ENCODE assay signal across 8 cellular contexts in genomic region chr18:49813321-49814146, GRCh38. TPM values are rescaled to one million over a fixed set of nuclear protein-coding genes. Genes with fewer than 3 reads are reported as not detected.
A peak's percentile ranks its signal among the peaks of the same experiment; 100 is the strongest.
DNase-seq lines count a peak whose midpoint lies in the region; ATAC-seq and TF ChIP-seq lines count a peak whose summit lies in the region.

Gene ACAA2 (minus strand): TSS chr18:49813533. CDS start chr18:49813484, 49 bp downstream.

- peak; percentile 73 for DNase-seq in NCI-H2196 treated with DMSO at 0.1 percent for 48 hours (lab: John Stamatoyannopoulos, UW; ENCODE audit: unreplicated experiment)
- peak; percentile 87 for DNase-seq in mammary epithelial cell
- DNase-seq in immature natural killer cell, result peak; percentile 85 to 88 (median 87)
- peak; percentile 68 to 75 for DNase-seq in stimulated activated CD4-positive, alpha-beta T cell treated with anti-CD3 and anti-CD28 coated beads, Interleukin-12 subunit alpha, Interleukin-12 subunit beta, amount 100 ng/mL, for 24 hours (ENCODE audit: low read depth in 2 of 2)

- ATAC-seq in GM18867 (IDR thresholded peaks at IDR 0.05; ENCODE audit: unreplicated experiment), result peak; percentile 84
- peak; percentile 72 for ATAC-seq in HG03097 (IDR thresholded peaks at IDR 0.05; ENCODE audit: low FRiP score, unreplicated experiment)

- CTCF ChIA-PET in mammary epithelial cell (lab: Charles Lee; ENCODE audit: low non-redundant PET), result no interaction called here

- peaks cover 1 to 10% (median 5%) of the 10 kb centered on the region in 6 donors for H3K9me3 Mint-ChIP-seq in immature natural killer cell

- peaks cover 74 to 92% of the 10 kb centered on the region in 2 donors for H3K4me1 Mint-ChIP-seq in immature natural killer cell

- H3K27ac ChIP-seq in ACC112 (ENCODE audit: low read depth, low read length) (peak within 1 kb of the TSS; percentile 93), mammary epithelial cell (ENCODE audit: insufficient read depth, low read depth, low read length) (peak within 1 kb of the TSS; percentile 92)

- H3K4me3 ChIP-seq in ACC112 (ENCODE audit: low read depth, low read length) (peak within 1 kb of the TSS; percentile 85), WI38 (ENCODE audit: low read depth, low read length) (peak within 1 kb of the TSS; percentile 71), mammary epithelial cell (replicated peaks in 1 of 3; ENCODE audit: insufficient read depth in 1 of 3, low read depth in 2 of 3, low read length in 3 of 3) (peak within 1 kb of the TSS; percentile 61 to 96 (median 92))

- peaks cover 11 to 22% (median 18%) of the 10 kb centered on the region in 3 donors for H3K36me3 Mint-ChIP-seq in immature natural killer cell

- H3K27me3 Mint-ChIP-seq in immature natural killer cell (ENCODE audit: low read depth in 3 of 3), result peaks cover 0 to 15% (median 7%) of the 10 kb centered on the region in 3 donors

- H2AFZ ChIP-seq in ACC112 (ENCODE audit: low read length, unreplicated experiment) (peak within 1 kb of the TSS; percentile 96), mammary epithelial cell (ENCODE audit: low read depth, low read length) (peak within 1 kb of the TSS; percentile 100)

- H3K27me3 ChIP-seq in ACC112 (ENCODE audit: insufficient read depth, low read length) (no peaks in the 10 kb centered on the region), mammary epithelial cell (ENCODE audit: insufficient read depth, low read length) (no peaks in the 10 kb centered on the region)

- peak within 1 kb of the TSS; percentile 89 to 99 (median 95) for H3K27ac Mint-ChIP-seq in immature natural killer cell

- 0% methylated on average over 13 of the region's 74 CpGs for WGBS in mammary epithelial cell (ENCODE audit: low coverage, missing lambda C conversion rate)

- H3K4me3 Mint-ChIP-seq in immature natural killer cell, result peak within 1 kb of the TSS; percentile 97 to 100 (median 98)

- H3K4me1 ChIP-seq in ACC112 (ENCODE audit: control insufficient read depth, insufficient read depth, low read length, unreplicated experiment), result peaks cover 9% of the 10 kb centered on the region
- H3K4me1 ChIP-seq in mammary epithelial cell (ENCODE audit: insufficient read depth, low read length), result peaks cover 12% of the 10 kb centered on the region

- peak within 1 kb of the TSS; percentile 97 for H3K9ac ChIP-seq in mammary epithelial cell (ENCODE audit: insufficient read depth, low read length)

- no peaks in the 10 kb centered on the region for H4K20me1 ChIP-seq in mammary epithelial cell (ENCODE audit: insufficient read depth, low read length)

- H3K4me2 ChIP-seq in mammary epithelial cell (ENCODE audit: insufficient read depth, low read depth, low read length), result peak within 1 kb of the TSS; percentile 95

- intact Hi-C loops in mammary epithelial cell (cut with micrococcal nuclease), result loop anchor here (1.0 to 2.0 kb wide), 2 partner anchors 21 to 36 kb away; no protein-coding TSS in a partner anchor

- H3K36me3 ChIP-seq in ACC112 (ENCODE audit: insufficient read depth, low read length) (peaks cover 4% of the 10 kb centered on the region; the same call in 1 of the 2 replicates), mammary epithelial cell (ENCODE audit: insufficient read depth, low read length) (no peaks in the 10 kb centered on the region)

- H3K9me3 ChIP-seq in mammary epithelial cell (replicated peaks; ENCODE audit: insufficient read depth, low read length), result no peaks in the 10 kb centered on the region

- in situ Hi-C loops in mammary epithelial cell (cut with MboI; ENCODE audit: low sequenced_read_pairs in 2 of 2), result no loop called here

- dilution Hi-C loops in mammary epithelial cell (cut with HindIII; ENCODE audit: low sequenced_read_pairs), result no loop called here

- no TSS peak for BruUV-seq in mammary epithelial cell (replicated peaks; lab: Mats Ljungman, UMichigan)

- H3K79me2 ChIP-seq in ACC112 (ENCODE audit: control insufficient read depth, insufficient read depth, low read length, unreplicated experiment) (peaks cover 40% of the 10 kb centered on the region), mammary epithelial cell (ENCODE audit: insufficient read depth, low read length) (peaks cover 15% of the 10 kb centered on the region)

- TF ChIP-seq CTCF in WI38 (IDR thresholded peaks at IDR 0.05; ENCODE audit: low read depth, low read length), result no peak
- TF ChIP-seq CTCF in mammary epithelial cell (conservative IDR thresholded peaks at IDR 0.05 in 1 of 2, IDR thresholded peaks at IDR 0.05 in 1 of 2; ENCODE audit: extremely low read depth in 1 of 2, insufficient read depth in 1 of 2, low read depth in 1 of 2, low read length in 2 of 2), result no peak

RNA-seq across cellular contexts. Expression of gene ACAA2, which starts in this region (rescaled TPM):
- total RNA-seq in mammary epithelial cell, result 10 to 100 TPM; 42.2 to 45.9 TPM
- polyA plus RNA-seq in mammary epithelial cell (20.8 TPM), immature natural killer cell (100 to 1,000 TPM; 181 to 426 (median 203) TPM)
- polyA minus RNA-seq in mammary epithelial cell, result 6.4 TPM

Comparison
In these comparisons a context has a peak if more than half of its experiments do, and no peak if none do; other contexts are left out.
1. Peak in every context shown above with its lines: DNase-seq, ATAC-seq, H3K4me3 ChIP-seq and H3K27ac ChIP-seq.